23 cellular contexts compared by ENCODE assay signal in genomic region chr1:170307426-170307825, GRCh38.
DNase-seq lines count a peak whose midpoint lies in the region; TF ChIP-seq lines count a peak whose summit lies in the region.
"Had no signal": no experiment of that assay in that cellular context is flagged by ENCODE, and none has a peak within 500 bp of the region (broad histone marks: within the 10 kb centered on the region; RNA-seq: fewer than 3 reads in every experiment).

No MANE protein-coding gene starts in this region.

- H3K9me3 ChIP-seq in mesodermal cell (ENCODE audit: control insufficient read depth, low read length): no peaks in the 10 kb centered on the region
- H3K9me3 ChIP-seq: esophagus muscularis mucosa, uterus had no signal

- no peak overlapping the region for H3K4me3 Mint-ChIP-seq in chondrocyte (ENCODE audit: unreplicated experiment)
- H3K4me3 Mint-ChIP-seq: memory B cell; naive thymus-derived CD4-positive, alpha-beta T cell had no signal

- peak overlapping the region; percentile 39 for H3K27ac Mint-ChIP-seq in chondrocyte (ENCODE audit: unreplicated experiment)
- H3K27ac Mint-ChIP-seq: memory B cell; naive thymus-derived CD4-positive, alpha-beta T cell had no signal

- DNase-seq in HS-5 (ENCODE audit: low read depth): peak; percentile 14
- no peak for DNase-seq in chondrocyte (ENCODE audit: low spot score)
- no peak for DNase-seq in ecto neural progenitor cell (ENCODE audit: low spot score)
- DNase-seq in central memory CD4-positive, alpha-beta T cell: no peak
- DNase-seq in NCI-H2081 treated with DMSO at 0.1 percent for 48 hours (lab: John Stamatoyannopoulos, UW): no peak
- no peak for DNase-seq in T-helper 2 cell
- DNase-seq: activated CD4-positive, alpha-beta T cell treated with anti-CD3 and anti-CD28 coated beads for 48 hours; effector CD4-positive, alpha-beta T cell; KG1; kidney; naive thymus-derived CD4-positive, alpha-beta T cell; NCI-H1048; NCI-H2107; NCI-H524; posterior cingulate gyrus; stimulated activated CD4-positive, alpha-beta T cell treated with anti-CD3 and anti-CD28 coated beads, Interleukin-4, amount 100 ng/mL, for 4 hours; uterus had no signal

- H3K36me3 ChIP-seq in ACC112 (ENCODE audit: insufficient read depth, low read length) (no peaks in the 10 kb centered on the region), mesodermal cell (ENCODE audit: control insufficient read depth, insufficient read depth, low read length) (no peaks in the 10 kb centered on the region)
- H3K36me3 ChIP-seq: cardiac muscle cell, esophagus muscularis mucosa, uterus had no signal

- H3K27me3 ChIP-seq in ACC112 (ENCODE audit: insufficient read depth, low read length): no peaks in the 10 kb centered on the region
- H3K27me3 ChIP-seq: cardiac muscle cell, esophagus muscularis mucosa, uterus had no signal

- H2AFZ ChIP-seq in ACC112 (ENCODE audit: low read length, unreplicated experiment): peak overlapping the region; percentile 41

- H3K9me3 Mint-ChIP-seq in chondrocyte (ENCODE audit: low read depth): peaks cover 3% of the 10 kb centered on the region
- H3K9me3 Mint-ChIP-seq: memory B cell; naive thymus-derived CD4-positive, alpha-beta T cell had no signal

- peaks cover 70% of the 10 kb centered on the region for H3K4me1 Mint-ChIP-seq in chondrocyte (ENCODE audit: low read depth)
- H3K4me1 Mint-ChIP-seq: memory B cell; naive thymus-derived CD4-positive, alpha-beta T cell had no signal

- H3K4me1 ChIP-seq in ACC112 (ENCODE audit: control insufficient read depth, insufficient read depth, low read length, unreplicated experiment) (peaks cover 54% of the 10 kb centered on the region), mesodermal cell (ENCODE audit: control insufficient read depth, insufficient read depth, low read length, poor library complexity, severe bottlenecking) (peaks cover 30% of the 10 kb centered on the region)

- H3K36me3 Mint-ChIP-seq in chondrocyte (ENCODE audit: low read depth): no peaks in the 10 kb centered on the region
- H3K36me3 Mint-ChIP-seq: memory B cell; naive thymus-derived CD4-positive, alpha-beta T cell had no signal

- H3K79me2 ChIP-seq in ACC112 (ENCODE audit: control insufficient read depth, insufficient read depth, low read length, unreplicated experiment): no peaks in the 10 kb centered on the region

- no CpG with 5 or more reads among the region's 1 CpG for WGBS in mesodermal cell (ENCODE audit: insufficient coverage in 2 of 2), 2 experiments

- H3K27me3 Mint-ChIP-seq in chondrocyte (ENCODE audit: low read depth): no peaks in the 10 kb centered on the region

- no peak for TF ChIP-seq CTCF in chondrocyte (IDR thresholded peaks at IDR 0.05)

- H3K27ac ChIP-seq in ACC112 (ENCODE audit: low read depth, low read length): peak overlapping the region; percentile 77
- H3K27ac ChIP-seq in mesodermal cell (ENCODE audit: low read depth, low read length, severe bottlenecking): peak overlapping the region; percentile 43
- H3K27ac ChIP-seq: C4-2B, cardiac muscle cell, esophagus muscularis mucosa had no signal

- H3K4me3 ChIP-seq in ACC112 (ENCODE audit: low read depth, low read length): 0 out of 2 replicates have a peak overlapping the region, but pooled peaks have one; percentile 17
- H3K4me3 ChIP-seq in mesodermal cell (ENCODE audit: extremely low read depth, insufficient read depth, low read length, poor library complexity, severe bottlenecking): no peak overlapping the region
- H3K4me3 ChIP-seq: cardiac muscle cell, esophagus muscularis mucosa, uterus had no signal
